24 cellular contexts compared by ENCODE assay signal in the genomic region with DNA sequence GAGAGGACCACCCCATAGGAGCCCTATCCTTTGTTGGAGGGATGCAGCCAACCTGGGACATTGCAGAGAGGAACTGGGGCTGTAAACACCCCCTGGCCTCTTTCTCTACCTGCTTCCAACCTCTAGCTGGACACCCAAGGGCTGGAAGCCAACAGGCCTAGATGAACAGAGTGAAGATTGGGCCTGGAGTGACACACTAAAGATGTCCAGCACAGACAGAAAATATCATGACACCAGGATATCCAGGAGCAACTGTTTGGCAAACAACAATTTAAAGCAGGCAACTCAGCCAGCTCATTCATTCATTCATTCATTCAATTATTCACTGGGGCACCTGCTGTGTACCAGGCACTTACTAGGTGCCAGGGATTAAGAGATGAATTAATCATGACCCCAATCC.
"Had no signal": no experiment of that assay in that cellular context is flagged by ENCODE, and none has a peak within 500 bp of the region (broad histone marks: within the 10 kb centered on the region; RNA-seq: fewer than 3 reads in every experiment).

No MANE protein-coding gene starts in this region.

- H3K4me3 ChIP-seq: neural progenitor cell, ovary, psoas muscle, right lobe of liver, sigmoid colon, suprapubic skin, testis, tibial artery, transverse colon, upper lobe of right lung, uterus had no signal

- DNase-seq: naive thymus-derived CD4-positive, alpha-beta T cell; occipital lobe; ovary; psoas muscle; right lobe of liver; sigmoid colon; small intestine; stimulated activated CD4-positive, alpha-beta T cell treated with anti-CD3 and anti-CD28 coated beads, Interleukin-15, amount 100 ng/mL, for 24 hours; stimulated activated CD4-positive, alpha-beta T cell treated with anti-CD3 and anti-CD28 coated beads, Interleukin-2, amount 100 ng/mL, for 24 hours; stimulated activated CD4-positive, alpha-beta T cell treated with anti-CD3 and anti-CD28 coated beads, Interleukin-4, amount 100 ng/mL, for 1 hour; stimulated activated CD4-positive, alpha-beta T cell treated with anti-CD3 and anti-CD28 coated beads, Interleukin-4, amount 100 ng/mL, for 4 hours; stimulated activated CD8-positive, alpha-beta memory T cell treated with anti-CD3 and anti-CD28 coated beads, Interleukin-4, amount 100 ng/mL, for 48 hours; stimulated activated naive CD4-positive, alpha-beta T cell; stimulated activated naive CD8-positive, alpha-beta T cell treated with anti-CD3 and anti-CD28 coated beads, Interleukin-15, amount 100 ng/mL, for 72 hours; stimulated activated naive CD8-positive, alpha-beta T cell treated with anti-CD3 and anti-CD28 coated beads, Interleukin-15, Interleukin-2, amounts not matched to agents 100 U/mL and 50 U/mL, for 24 hours; substantia nigra; testis; tibial artery; transverse colon; upper lobe of right lung; uterus had no signal

- H3K4me1 ChIP-seq: parathyroid adenoma had no signal

- H3K27ac ChIP-seq: neural progenitor cell, ovary, parathyroid adenoma, psoas muscle, right lobe of liver, sigmoid colon, suprapubic skin, testis, tibial artery, transverse colon, upper lobe of right lung, uterus had no signal

- H3K9me3 ChIP-seq: ovary, right lobe of liver, testis, upper lobe of right lung had no signal

- H3K36me3 ChIP-seq: neural progenitor cell, ovary, right lobe of liver, sigmoid colon, suprapubic skin, tibial artery, transverse colon, upper lobe of right lung, uterus had no signal
